Comparison of ENCODE assay signal across 2 cellular contexts in genomic region chr20:33771938-33772337, GRCh38.
TF ChIP-seq lines count a peak whose summit lies in the region.

No MANE protein-coding gene starts in this region.

TF ChIP-seq in HEK293, 187 proteins besides CTCF, POLR2A, EP300 and RAD21:
- TF ChIP-seq, protein P1, sequence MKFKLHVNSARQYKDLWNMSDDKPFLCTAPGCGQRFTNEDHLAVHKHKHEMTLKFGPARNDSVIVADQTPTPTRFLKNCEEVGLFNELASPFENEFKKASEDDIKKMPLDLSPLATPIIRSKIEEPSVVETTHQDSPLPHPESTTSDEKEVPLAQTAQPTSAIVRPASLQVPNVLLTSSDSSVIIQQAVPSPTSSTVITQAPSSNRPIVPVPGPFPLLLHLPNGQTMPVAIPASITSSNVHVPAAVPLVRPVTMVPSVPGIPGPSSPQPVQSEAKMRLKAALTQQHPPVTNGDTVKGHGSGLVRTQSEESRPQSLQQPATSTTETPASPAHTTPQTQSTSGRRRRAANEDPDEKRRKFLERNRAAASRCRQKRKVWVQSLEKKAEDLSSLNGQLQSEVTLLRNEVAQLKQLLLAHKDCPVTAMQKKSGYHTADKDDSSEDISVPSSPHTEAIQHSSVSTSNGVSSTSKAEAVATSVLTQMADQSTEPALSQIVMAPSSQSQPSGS (tag by site-specific recombination; IDR thresholded peaks at IDR 0.05; ENCODE audit: low read depth): peak; percentile 57
- TF ChIP-seq TCF7L2 (IDR thresholded peaks at IDR 0.05; ENCODE audit: borderline replicate concordance, low read depth, low read length): no peak
- TF ChIP-seq, protein P2, sequence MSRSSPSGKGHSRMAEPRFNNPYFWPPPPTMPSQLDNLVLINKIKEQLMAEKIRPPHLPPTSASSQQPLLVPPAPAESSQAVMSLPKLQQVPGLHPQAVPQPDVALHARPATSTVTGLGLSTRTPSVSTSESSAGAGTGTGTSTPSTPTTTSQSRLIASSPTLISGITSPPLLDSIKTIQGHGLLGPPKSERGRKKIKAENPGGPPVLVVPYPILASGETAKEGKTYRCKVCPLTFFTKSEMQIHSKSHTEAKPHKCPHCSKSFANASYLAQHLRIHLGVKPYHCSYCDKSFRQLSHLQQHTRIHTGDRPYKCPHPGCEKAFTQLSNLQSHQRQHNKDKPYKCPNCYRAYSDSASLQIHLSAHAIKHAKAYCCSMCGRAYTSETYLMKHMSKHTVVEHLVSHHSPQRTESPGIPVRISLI (tag by site-specific recombination; IDR thresholded peaks at IDR 0.05): peak; percentile 89
- peak; percentile 42; the same call in 1 of the 2 replicates for TF ChIP-seq ZBTB21 (tag by site-specific recombination; IDR thresholded peaks at IDR 0.05)
- TF ChIP-seq ZNF629 (tag by site-specific recombination; IDR thresholded peaks at IDR 0.05): peak; percentile 42; the same call in 1 of the 2 replicates

TF ChIP-seq in K562, 482 proteins besides CTCF, POLR2A, EP300 and RAD21 (continued from another document):
- TF ChIP-seq, protein P3, sequence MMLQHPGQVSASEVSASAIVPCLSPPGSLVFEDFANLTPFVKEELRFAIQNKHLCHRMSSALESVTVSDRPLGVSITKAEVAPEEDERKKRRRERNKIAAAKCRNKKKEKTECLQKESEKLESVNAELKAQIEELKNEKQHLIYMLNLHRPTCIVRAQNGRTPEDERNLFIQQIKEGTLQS (IDR thresholded peaks at IDR 0.05): peak; percentile 60
- TF ChIP-seq, protein P3 (CRISPR knock-in tag; conservative IDR thresholded peaks at IDR 0.05): no peak
